10 cellular contexts compared by ENCODE assay signal in the genomic region with DNA sequence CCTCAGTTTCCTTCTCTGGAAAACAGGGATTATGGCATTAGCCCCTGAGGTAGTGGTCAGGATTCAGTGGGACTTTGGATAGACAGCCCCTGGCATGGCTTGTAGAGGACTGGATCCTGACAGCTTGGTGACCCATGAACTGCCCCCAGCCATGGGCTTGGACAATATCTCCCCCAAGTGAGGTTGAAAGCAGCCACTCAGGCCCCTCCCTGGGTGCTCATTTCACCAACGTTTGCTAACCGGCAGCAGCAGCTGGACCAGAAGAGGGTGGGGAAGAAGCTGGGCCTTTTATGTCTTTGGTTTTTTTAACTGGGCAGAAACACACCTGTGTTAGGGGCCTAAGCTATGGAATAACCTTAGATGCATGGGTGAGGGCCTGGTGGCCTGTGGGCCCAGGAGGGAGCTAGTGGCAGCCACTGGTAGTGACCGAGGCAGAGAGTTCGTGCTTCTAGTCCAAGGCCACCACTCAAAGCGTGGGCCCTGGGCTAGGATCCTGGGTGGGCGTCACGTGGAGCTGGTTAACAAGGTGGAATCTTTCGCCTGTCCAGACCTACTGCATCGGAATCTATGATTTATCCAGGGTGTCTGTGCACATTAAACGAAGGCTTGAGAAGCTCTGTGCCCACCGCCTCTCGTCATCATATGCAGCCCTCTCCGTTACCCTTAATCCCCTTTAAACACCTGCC. TPM values are rescaled to one million over a fixed set of nuclear protein-coding genes. Genes with fewer than 3 reads are reported as not detected.
DNase-seq lines count a peak whose midpoint lies in the region; ATAC-seq, FAIRE-seq and TF ChIP-seq lines count a peak whose summit lies in the region.
"Had no signal": no experiment of that assay in that cellular context is flagged by ENCODE, and none has a peak within 500 bp of the region (broad histone marks: within the 10 kb centered on the region; RNA-seq: fewer than 3 reads in every experiment).

No MANE protein-coding gene starts in this region.

- H3K36me3 ChIP-seq in CD4-positive, alpha-beta memory T cell (ENCODE audit: insufficient read depth, low read length), result no peaks in the 10 kb centered on the region
- H3K36me3 ChIP-seq in neural cell (ENCODE audit: insufficient read depth, low read length), result no peaks in the 10 kb centered on the region

- H3K36me3 Mint-ChIP-seq in CD4-positive, alpha-beta memory T cell, result no peaks in the 10 kb centered on the region
- H3K36me3 Mint-ChIP-seq in dendritic cell treated with granulocyte-macrophage colony-stimulating factor and Interleukin-4, amounts not matched to agents 40 ng/mL and 50 ng/mL, for 4 days (ENCODE audit: low read depth), result peaks cover 48% of the 10 kb centered on the region

- peaks cover 30 to 35% of the 10 kb centered on the region in 2 donors for H3K27me3 Mint-ChIP-seq in CD4-positive, alpha-beta memory T cell
- peaks cover 24% of the 10 kb centered on the region for H3K27me3 Mint-ChIP-seq in dendritic cell treated with granulocyte-macrophage colony-stimulating factor and Interleukin-4, amounts not matched to agents 40 ng/mL and 50 ng/mL, for 4 days

- FAIRE-seq in D721Med (lab: Jason Lieb, UNC), result no peak

- no peak overlapping the region for H3K9ac ChIP-seq in neural cell (ENCODE audit: low read length)

- H3K9me3 ChIP-seq in CD4-positive, alpha-beta memory T cell (ENCODE audit: control insufficient read depth in 1 of 2, low read length in 2 of 2), result no peaks in the 10 kb centered on the region
- H3K9me3 ChIP-seq in neural cell (ENCODE audit: low read length), result no peaks in the 10 kb centered on the region

- TF ChIP-seq CTCF in LNCaP clone FGC (IDR thresholded peaks at IDR 0.05; ENCODE audit: control insufficient read depth, extremely low read depth, insufficient read depth) (no peak), neural cell (IDR thresholded peaks at IDR 0.05; ENCODE audit: poor library complexity, severe bottlenecking) (no peak), D721Med (IDR thresholded peaks at IDR 0.05; ENCODE audit: insufficient read depth, missing control alignments) (no peak)

- no peaks in the 10 kb centered on the region for H3K9me2 ChIP-seq in neural cell (ENCODE audit: insufficient read depth, low read length)

- H3K27ac ChIP-seq in CD4-positive, alpha-beta memory T cell (ENCODE audit: low read depth, low read length), result no peak overlapping the region
- H3K27ac ChIP-seq in neural cell (ENCODE audit: low read length), result no peak overlapping the region
- H3K27ac ChIP-seq: HL-60 had no signal

- no peak overlapping the region for H3K4me2 ChIP-seq in neural cell (ENCODE audit: low read length)

- H3F3A ChIP-seq in neural cell (ENCODE audit: insufficient read depth, low read length, poor library complexity, severe bottlenecking), result no peaks in the 10 kb centered on the region

- CTCF ChIA-PET in CD4-positive, alpha-beta memory T cell (lab: Charles Lee; ENCODE audit: partially characterized antibody), result interaction anchor here (0.8 to 1.4 kb wide), 4 partner anchors 13 to 457 kb away, joined by 3 read pairs; no protein-coding TSS in a partner anchor

- H2AFZ ChIP-seq in neural cell (ENCODE audit: low read depth, low read length), result no peak overlapping the region

- POLR2A ChIA-PET in CD4-positive, alpha-beta memory T cell (lab: Charles Lee; ENCODE audit: partially characterized antibody), result interaction anchor here (1.7 kb wide), 1 partner anchor 10 kb away, joined by 6 read pairs; no protein-coding TSS in a partner anchor

- H3K27ac Mint-ChIP-seq in CD4-positive, alpha-beta memory T cell, result peak overlapping the region in 1 of 7 donors; percentile 64
- peak overlapping the region; percentile 80 for H3K27ac Mint-ChIP-seq in dendritic cell treated with granulocyte-macrophage colony-stimulating factor and Interleukin-4, amounts not matched to agents 40 ng/mL and 50 ng/mL, for 4 days

- no peak for TF ChIP-seq EP300 in neural cell (conservative IDR thresholded peaks at IDR 0.05; ENCODE audit: poor library complexity, severe bottlenecking)

- H3K9me3 Mint-ChIP-seq in CD4-positive, alpha-beta memory T cell, result no peaks in the 10 kb centered on the region
- no peaks in the 10 kb centered on the region for H3K9me3 Mint-ChIP-seq in dendritic cell treated with granulocyte-macrophage colony-stimulating factor and Interleukin-4, amounts not matched to agents 40 ng/mL and 50 ng/mL, for 4 days

- peaks cover 5 to 23% (median 12%) of the 10 kb centered on the region in 4 donors for H3K4me1 Mint-ChIP-seq in CD4-positive, alpha-beta memory T cell
- H3K4me1 Mint-ChIP-seq in dendritic cell treated with granulocyte-macrophage colony-stimulating factor and Interleukin-4, amounts not matched to agents 40 ng/mL and 50 ng/mL, for 4 days (ENCODE audit: low read depth), result peaks cover 25% of the 10 kb centered on the region

- peak overlapping the region in 6 of 8 donors; percentile 23 to 87 (median 69) for H3K4me3 Mint-ChIP-seq in CD4-positive, alpha-beta memory T cell
- peak overlapping the region; percentile 79 for H3K4me3 Mint-ChIP-seq in dendritic cell treated with granulocyte-macrophage colony-stimulating factor and Interleukin-4, amounts not matched to agents 40 ng/mL and 50 ng/mL, for 4 days

- H3K79me2 ChIP-seq in neural cell (replicated peaks; ENCODE audit: insufficient read depth, low read length), result no peaks in the 10 kb centered on the region

- no peak for DNase-seq in CD4-positive, alpha-beta memory T cell
- DNase-seq in LNCaP clone FGC (ENCODE audit: low read depth) (no peak), D721Med (ENCODE audit: insufficient read length, low spot score) (no peak), OCI-M2 (lab: John Stamatoyannopoulos, UW; ENCODE audit: unreplicated experiment) (no peak)
- DNase-seq: NCI-H2029 treated with DMSO at 0.1 percent for 48 hours had no signal

- no peak for TF ChIP-seq RAD21 in neural cell (conservative IDR thresholded peaks at IDR 0.05)

- no peak overlapping the region for H3K4me3 ChIP-seq in CD4-positive, alpha-beta memory T cell (ENCODE audit: low read length in 2 of 2)
- H3K4me3 ChIP-seq in LNCaP clone FGC (ENCODE audit: low read depth, low read length) (peak overlapping the region; percentile 67), neural cell (ENCODE audit: low read length) (peak overlapping the region; percentile 84)

- ATAC-seq in HG03571 (IDR thresholded peaks at IDR 0.05; ENCODE audit: unreplicated experiment), result no peak
- ATAC-seq in GM21526 (IDR thresholded peaks at IDR 0.05; ENCODE audit: low FRiP score, unreplicated experiment), result no peak

- intact Hi-C loops in CD4-positive, alpha-beta memory T cell (cut with micrococcal nuclease), result no loop called here
- intact Hi-C loops in dendritic cell treated with granulocyte-macrophage colony-stimulating factor and Interleukin-4, amounts not matched to agents 40 ng/mL and 50 ng/mL, for 4 days (cut with micrococcal nuclease), result loop anchor here (5.0 kb wide), 1 partner anchor 172 kb away; no protein-coding TSS in a partner anchor

- no peaks in the 10 kb centered on the region for H4K20me1 ChIP-seq in neural cell (ENCODE audit: insufficient read depth)

- peaks cover 32% of the 10 kb centered on the region for H3K27me3 ChIP-seq in CD4-positive, alpha-beta memory T cell (ENCODE audit: insufficient read depth, low read length)
- H3K27me3 ChIP-seq in neural cell (ENCODE audit: insufficient read depth, low read depth, low read length), result no peaks in the 10 kb centered on the region

- H3K4me1 ChIP-seq in CD4-positive, alpha-beta memory T cell (ENCODE audit: insufficient read depth, low read length), result peaks cover 19% of the 10 kb centered on the region

TF ChIP-seq in neural cell, 6 proteins besides CTCF, POLR2A, EP300 and RAD21 (continues in another document):
- TF ChIP-seq MXI1 (conservative IDR thresholded peaks at IDR 0.05; ENCODE audit: poor library complexity, severe bottlenecking) (no peak), POLR2AphosphoS5 (IDR thresholded peaks at IDR 0.05) (no peak), TAF1 (IDR thresholded peaks at IDR 0.05; ENCODE audit: low read depth) (no peak), SMC3 (conservative IDR thresholded peaks at IDR 0.05; ENCODE audit: poor library complexity) (no peak), EZH2 (IDR thresholded peaks at IDR 0.05; ENCODE audit: borderline replicate concordance, insufficient read depth, low read length, poor library complexity, severe bottlenecking) (no peak)

RNA-seq across cellular contexts. Expression of gene SLC2A8, which starts 1.9 kb away (rescaled TPM):
- 1 to 10 TPM; 2.1 to 2.3 TPM for total RNA-seq in CD4-positive, alpha-beta memory T cell
- 1 to 10 TPM; 1.1 to 3.2 TPM for polyA plus RNA-seq in CD4-positive, alpha-beta memory T cell
- polyA plus RNA-seq in neural cell, result 10.2 and 24.0 TPM in 2 replicates
- 10.5 and 11.7 TPM in 2 replicates for polyA minus RNA-seq in neural cell

RNA-seq across cellular contexts. Expression of gene ZNF79, which starts 25.3 kb away (rescaled TPM):
- 10 to 100 TPM; 22.2 to 22.5 TPM for total RNA-seq in CD4-positive, alpha-beta memory T cell
- 1 to 10 TPM; 1.0 to 5.8 TPM for polyA plus RNA-seq in CD4-positive, alpha-beta memory T cell
- 2.9 and 3.3 TPM in 2 replicates for polyA plus RNA-seq in neural cell
- polyA minus RNA-seq in neural cell, result 26.4 and 27.0 TPM in 2 replicates

RNA-seq across cellular contexts. Expression of gene RPL12, which starts 52.3 kb away (rescaled TPM):
- 1,000 to 10,000 TPM; 1,622 to 1,664 TPM for total RNA-seq in CD4-positive, alpha-beta memory T cell
- polyA plus RNA-seq in CD4-positive, alpha-beta memory T cell, result 1,000 to 10,000 TPM; 1,304 to 1,786 TPM
- polyA plus RNA-seq in neural cell, result 839 and 862 TPM in 2 replicates
- polyA minus RNA-seq in neural cell, result 261 and 348 TPM in 2 replicates

RNA-seq across cellular contexts. Expression of gene LRSAM1, which starts 52.5 kb away (rescaled TPM):
- total RNA-seq in CD4-positive, alpha-beta memory T cell, result 10 to 100 TPM; 30.5 to 31.3 TPM
- 1 to 10 TPM; 4.3 to 9.2 TPM for polyA plus RNA-seq in CD4-positive, alpha-beta memory T cell
- polyA plus RNA-seq in neural cell, result 21.6 and 27.1 TPM in 2 replicates
- polyA minus RNA-seq in neural cell, result 24.4 and 26.3 TPM in 2 replicates

Comparison
In these comparisons a context has a peak if more than half of its experiments do, and no peak if none do; other contexts are left out.
1. H3K4me3 ChIP-seq: peak in LNCaP clone FGC (single experiment) and neural cell (single experiment); none in CD4-positive, alpha-beta memory T cell (0 of 2).